ENCODE assay signal across 9 cellular contexts in the genomic region with DNA sequence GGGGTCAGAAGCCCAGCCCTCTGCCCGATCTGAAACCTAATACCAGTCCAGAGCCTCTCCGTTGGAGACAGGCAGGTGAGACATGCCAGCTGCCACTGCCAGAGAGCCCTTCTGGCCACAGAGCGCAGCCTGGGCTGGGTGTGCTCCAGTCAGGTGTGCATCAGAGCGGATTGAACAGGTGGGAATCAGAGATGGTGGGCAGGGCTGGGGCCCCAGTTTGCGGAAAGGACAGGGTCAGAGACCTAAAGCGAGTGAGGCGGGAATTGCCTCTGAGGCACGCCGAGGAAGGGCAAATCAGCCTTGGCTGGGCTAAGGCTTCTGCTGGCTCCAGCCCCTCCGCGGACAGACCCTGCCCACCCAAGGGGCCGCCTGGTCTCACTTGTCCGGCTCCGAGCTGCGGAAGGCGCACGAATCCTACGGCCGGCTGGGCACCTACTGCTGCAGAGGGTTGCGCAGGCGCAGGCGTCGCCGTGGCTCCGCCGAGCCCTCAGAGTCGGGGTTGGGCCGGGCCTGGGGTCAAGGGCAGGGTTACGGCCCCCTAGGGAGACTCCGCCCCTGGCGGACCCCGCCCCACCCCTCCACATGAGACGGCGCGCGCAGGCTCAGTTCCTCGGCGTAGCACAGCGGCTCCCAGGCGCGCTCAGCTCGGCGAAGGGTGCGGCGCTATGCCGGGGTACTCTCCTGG. TPM values are rescaled to one million over a fixed set of nuclear protein-coding genes. Genes with fewer than 3 reads are reported as not detected.
DNase-seq lines count a peak whose midpoint lies in the region; ATAC-seq and TF ChIP-seq lines count a peak whose summit lies in the region.
"Had no signal": no experiment of that assay in that cellular context is flagged by ENCODE, and none has a peak within 500 bp of the region (broad histone marks: within the 10 kb centered on the region; RNA-seq: fewer than 3 reads in every experiment).

No MANE protein-coding gene starts in this region.

- H3K27me3 ChIP-seq in H9 (ENCODE audit: insufficient read depth, low read length) (peaks cover 19% of the 10 kb centered on the region; the same call in 1 of the 2 replicates), psoas muscle (ENCODE audit: insufficient read depth in 3 of 3, low read length in 2 of 3) (peaks cover 0 to 23% (median 13%) of the 10 kb centered on the region in 3 donors)

- no peak overlapping the region for H2AFZ ChIP-seq in H9 (ENCODE audit: low read length)

- TF ChIP-seq CTCF in H9 (conservative IDR thresholded peaks at IDR 0.05) (no peak), chondrocyte (IDR thresholded peaks at IDR 0.05) (no peak), psoas muscle (IDR thresholded peaks at IDR 0.05) (no peak)

- H3K9ac ChIP-seq in H9 (ENCODE audit: extremely low read depth, insufficient read length, low read length): peak overlapping the region; percentile 6

- H3K4me1 ChIP-seq in H9 (ENCODE audit: insufficient read depth, low read length): no peaks in the 10 kb centered on the region
- H3K4me1 ChIP-seq in psoas muscle: peaks cover 6% of the 10 kb centered on the region

- no peaks in the 10 kb centered on the region for H3K79me1 ChIP-seq in H9 (ENCODE audit: insufficient read depth, low read depth, low read length, poor library complexity, severe bottlenecking)

- no peaks in the 10 kb centered on the region; a peak in 2 of 5 replicates for H3K9me3 Mint-ChIP-seq in H9
- H3K9me3 Mint-ChIP-seq in chondrocyte (ENCODE audit: low read depth): no peaks in the 10 kb centered on the region
- H3K9me3 Mint-ChIP-seq in activated naive CD8-positive, alpha-beta T cell treated with anti-CD3 and anti-CD28 coated beads for 36 hours: peaks cover 4% of the 10 kb centered on the region
- H3K9me3 Mint-ChIP-seq in activated CD4-positive, alpha-beta memory T cell treated with anti-CD3 and anti-CD28 coated beads for 36 hours: no peaks in the 10 kb centered on the region

- H3K27ac Mint-ChIP-seq in H9: peak overlapping the region in 1 of 3 experiments; percentile 44; a peak in 1 of 7 replicates
- H3K27ac Mint-ChIP-seq in chondrocyte (ENCODE audit: unreplicated experiment): no peak overlapping the region
- H3K27ac Mint-ChIP-seq in activated naive CD8-positive, alpha-beta T cell treated with anti-CD3 and anti-CD28 coated beads for 36 hours: no peak overlapping the region
- no peak overlapping the region for H3K27ac Mint-ChIP-seq in activated CD4-positive, alpha-beta memory T cell treated with anti-CD3 and anti-CD28 coated beads for 36 hours
- H3K27ac Mint-ChIP-seq: activated CD8-positive, alpha-beta T cell treated with anti-CD3 and anti-CD28 coated beads, Interleukin-2, amount 10 ng/mL, durations not matched to agents 7 days and 5 days had no signal

- H3K4me2 ChIP-seq in H9 (ENCODE audit: insufficient read depth, insufficient read length, low read length): peak overlapping the region; percentile 65

- H3K18ac ChIP-seq in H9 (ENCODE audit: insufficient read length, low read depth, low read length): no peak overlapping the region

- H2BK12ac ChIP-seq in H9 (ENCODE audit: insufficient read length, low read depth, low read length): no peak overlapping the region

- H3K27ac ChIP-seq in H9 (ENCODE audit: insufficient read length, low read depth, low read length) (no peak overlapping the region), psoas muscle (no peak overlapping the region)

- POLR2A ChIA-PET in activated CD4-positive, alpha-beta memory T cell treated with anti-CD3 and anti-CD28 coated beads for 36 hours (lab: Charles Lee): no interaction called here

- H4K91ac ChIP-seq in H9 (ENCODE audit: insufficient read length, low read depth, low read length): no peak overlapping the region

- intact Hi-C loops in psoas muscle (cut with DNase I): no loop called here
- intact Hi-C loops in activated CD4-positive, alpha-beta memory T cell treated with anti-CD3 and anti-CD28 coated beads for 36 hours (cut with micrococcal nuclease): no loop called here

- H2BK5ac ChIP-seq in H9 (ENCODE audit: insufficient read length, low read length): no peak overlapping the region

- H3K4me3 Mint-ChIP-seq in H9 (peak overlapping the region; percentile 69 to 83), chondrocyte (ENCODE audit: unreplicated experiment) (peak overlapping the region; percentile 61)
- H3K4me3 Mint-ChIP-seq in activated naive CD8-positive, alpha-beta T cell treated with anti-CD3 and anti-CD28 coated beads for 36 hours: no peak overlapping the region
- H3K4me3 Mint-ChIP-seq in activated CD4-positive, alpha-beta memory T cell treated with anti-CD3 and anti-CD28 coated beads for 36 hours: no peak overlapping the region
- H3K4me3 Mint-ChIP-seq: activated CD8-positive, alpha-beta T cell treated with anti-CD3 and anti-CD28 coated beads, Interleukin-2, amount 10 ng/mL, durations not matched to agents 7 days and 5 days had no signal

- no CpG with 5 or more reads among the region's 46 CpGs for WGBS in H9 (ENCODE audit: extremely low coverage, insufficient read length, low lambda C conversion rate)
- WGBS in psoas muscle, 3 donors: 12 to 17% (median 15%) methylated on average over 38 to 46 of the region's 46 CpGs

- H3K36me3 Mint-ChIP-seq in H9 (ENCODE audit: insufficient read depth in 1 of 3, low read depth in 3 of 3) (no peaks in the 10 kb centered on the region), chondrocyte (ENCODE audit: low read depth) (no peaks in the 10 kb centered on the region)
- peaks cover 2% of the 10 kb centered on the region for H3K36me3 Mint-ChIP-seq in activated naive CD8-positive, alpha-beta T cell treated with anti-CD3 and anti-CD28 coated beads for 36 hours
- H3K36me3 Mint-ChIP-seq in activated CD4-positive, alpha-beta memory T cell treated with anti-CD3 and anti-CD28 coated beads for 36 hours: peaks cover 7% of the 10 kb centered on the region

- H4K5ac ChIP-seq in H9 (ENCODE audit: insufficient read length, low read depth, low read length): no peak overlapping the region

- peaks cover 20 to 23% of the 10 kb centered on the region in 2 experiments for H3K4me1 Mint-ChIP-seq in H9
- peaks cover 11% of the 10 kb centered on the region for H3K4me1 Mint-ChIP-seq in chondrocyte (ENCODE audit: low read depth)
- peaks cover 10% of the 10 kb centered on the region for H3K4me1 Mint-ChIP-seq in activated naive CD8-positive, alpha-beta T cell treated with anti-CD3 and anti-CD28 coated beads for 36 hours
- no peaks in the 10 kb centered on the region for H3K4me1 Mint-ChIP-seq in activated CD4-positive, alpha-beta memory T cell treated with anti-CD3 and anti-CD28 coated beads for 36 hours (ENCODE audit: low read depth)

- H3K4me3 ChIP-seq in iPS-18c (ENCODE audit: insufficient read depth, low read depth, low read length) (peak overlapping the region; percentile 60), psoas muscle (peak overlapping the region; percentile 38)

- no peak overlapping the region for H2BK120ac ChIP-seq in H9 (ENCODE audit: low read depth, low read length, poor library complexity, severe bottlenecking)

- no peak overlapping the region for H3K4ac ChIP-seq in H9 (ENCODE audit: low read depth, low read length)

- ATAC-seq in psoas muscle: peak; percentile 28 to 77 (median 66)
- ATAC-seq: activated CD8-positive, alpha-beta T cell treated with anti-CD3 and anti-CD28 coated beads, Interleukin-2, amount 10 ng/mL, durations not matched to agents 7 days and 5 days had no signal

- H3K36me3 ChIP-seq in psoas muscle (ENCODE audit: insufficient read depth in 1 of 2, low read depth in 1 of 2): peaks cover 0 to 4% of the 10 kb centered on the region in 2 donors

- H3K27me3 Mint-ChIP-seq in H9 (ENCODE audit: low read depth): peaks cover 70% of the 10 kb centered on the region
- H3K27me3 Mint-ChIP-seq in chondrocyte (ENCODE audit: low read depth): peaks cover 19% of the 10 kb centered on the region
- H3K27me3 Mint-ChIP-seq in activated naive CD8-positive, alpha-beta T cell treated with anti-CD3 and anti-CD28 coated beads for 36 hours: peaks cover 35% of the 10 kb centered on the region
- peaks cover 29% of the 10 kb centered on the region for H3K27me3 Mint-ChIP-seq in activated CD4-positive, alpha-beta memory T cell treated with anti-CD3 and anti-CD28 coated beads for 36 hours

- no peak overlapping the region for H3K23ac ChIP-seq in H9 (ENCODE audit: insufficient read length, low read depth, low read length)

- DNase-seq in H9 (peak; percentile 93), chondrocyte (ENCODE audit: low spot score) (no peak), psoas muscle (peak; percentile 61 to 82), NCI-H345 (lab: John Stamatoyannopoulos, UW) (no peak), H4 (ENCODE audit: low spot score) (no peak)
- no peak for DNase-seq in activated naive CD8-positive, alpha-beta T cell treated with anti-CD3 and anti-CD28 coated beads for 36 hours
- DNase-seq in activated CD4-positive, alpha-beta memory T cell treated with anti-CD3 and anti-CD28 coated beads for 36 hours: no peak
- DNase-seq: activated CD8-positive, alpha-beta T cell treated with anti-CD3 and anti-CD28 coated beads, Interleukin-2, amount 10 ng/mL, durations not matched to agents 7 days and 5 days had no signal

- H2BK15ac ChIP-seq in H9 (ENCODE audit: low read depth, low read length): no peak overlapping the region

- H2BK20ac ChIP-seq in H9 (ENCODE audit: low read depth, low read length, poor library complexity, severe bottlenecking): no peak overlapping the region

- no peak overlapping the region for H3T11ph ChIP-seq in H9 (ENCODE audit: low read length)

- CTCF ChIA-PET in activated CD4-positive, alpha-beta memory T cell treated with anti-CD3 and anti-CD28 coated beads for 36 hours (lab: Charles Lee): no interaction called here

- no peaks in the 10 kb centered on the region for H3K79me2 ChIP-seq in H9 (ENCODE audit: insufficient read depth, low read length)

- H3K9me3 ChIP-seq in H9 (ENCODE audit: control insufficient read depth, low read depth, low read length) (no peaks in the 10 kb centered on the region), iPS-18c (ENCODE audit: control insufficient read depth, insufficient read depth, low read length) (no peaks in the 10 kb centered on the region), psoas muscle (no peaks in the 10 kb centered on the region)

- peaks cover 9% of the 10 kb centered on the region for H3K23me2 ChIP-seq in H9 (ENCODE audit: insufficient read length, low read depth, low read length, poor library complexity, severe bottlenecking)

- peaks cover 4% of the 10 kb centered on the region for H4K20me1 ChIP-seq in H9 (ENCODE audit: control insufficient read depth, insufficient read depth, insufficient read length)

- H3K14ac ChIP-seq in H9 (ENCODE audit: insufficient read depth, low read length): no peak overlapping the region

- H4K8ac ChIP-seq in H9 (replicated peaks; ENCODE audit: insufficient read length, low read depth, low read length): no peak overlapping the region

- no peak overlapping the region for H2AK5ac ChIP-seq in H9 (ENCODE audit: insufficient read length, low read length)

- no peak overlapping the region for H3K56ac ChIP-seq in H9 (ENCODE audit: insufficient read length, low read depth, low read length)

RNA-seq across cellular contexts. Expression of a gene that starts 10.3 kb away (rescaled TPM):
- 6.3 and 7.7 TPM in 2 replicates for total RNA-seq in H9 (2021)
- 8.5 to 12.3 TPM (median 12.0 TPM) in 3 replicates for total RNA-seq in chondrocyte
- total RNA-seq in psoas muscle: 1 to 10 TPM; 1.0 to 5.1 (median 4.6) TPM
- polyA plus RNA-seq in psoas muscle: 1 to 10 TPM; 1.4 to 7.4 (median 4.0) TPM
- total RNA-seq in activated naive CD8-positive, alpha-beta T cell treated with anti-CD3 and anti-CD28 coated beads for 36 hours: 1 to 10 TPM; 2.2 to 2.5 TPM
- total RNA-seq in activated CD4-positive, alpha-beta memory T cell treated with anti-CD3 and anti-CD28 coated beads for 36 hours: 1 to 10 TPM; 3.9 to 5.0 TPM
- total RNA-seq in H4 (2014; rRNA removed; shearing (Covaris generic)): 4.7 and 8.5 TPM in 2 replicates

RNA-seq across cellular contexts. Expression of a gene that starts 14.2 kb away (rescaled TPM):
- total RNA-seq in H9 (2021) (18.5 and 21.1 TPM in 2 replicates), chondrocyte (14.4 to 17.7 TPM (median 16.1 TPM) in 3 replicates), psoas muscle (1 to 10 TPM; 1.1 to 1.8 (median 1.3) TPM)
- polyA plus RNA-seq in psoas muscle: 1 to 10 TPM in 2 of 3 donors, under 1 TPM in 1; 0.99 to 2.4 (median 1.3) TPM
- 1 to 10 TPM; 4.4 to 4.5 TPM for total RNA-seq in activated naive CD8-positive, alpha-beta T cell treated with anti-CD3 and anti-CD28 coated beads for 36 hours
- total RNA-seq in activated CD4-positive, alpha-beta memory T cell treated with anti-CD3 and anti-CD28 coated beads for 36 hours: 1 to 10 TPM; 7.0 to 7.1 TPM
- total RNA-seq in H4 (2014; rRNA removed; shearing (Covaris generic)): 3.7 and 10.6 TPM in 2 replicates

Comparison
In these comparisons a context has a peak if more than half of its experiments do, and no peak if none do; other contexts are left out.
1. DNase-seq: peak in H9 (single experiment) and psoas muscle (2 of 2); none in chondrocyte (single experiment), activated naive CD8-positive, alpha-beta T cell treated with anti-CD3 and anti-CD28 coated beads for 36 hours (single experiment), NCI-H345 (single experiment), activated CD4-positive, alpha-beta memory T cell treated with anti-CD3 and anti-CD28 coated beads for 36 hours (single experiment) and H4 (single experiment).
2. H3K4me3 Mint-ChIP-seq: peak in H9 (2 of 2) and chondrocyte (single experiment); none in activated naive CD8-positive, alpha-beta T cell treated with anti-CD3 and anti-CD28 coated beads for 36 hours (single experiment) and activated CD4-positive, alpha-beta memory T cell treated with anti-CD3 and anti-CD28 coated beads for 36 hours (single experiment).